ENCODE assay signal across 26 cellular contexts in the genomic region with DNA sequence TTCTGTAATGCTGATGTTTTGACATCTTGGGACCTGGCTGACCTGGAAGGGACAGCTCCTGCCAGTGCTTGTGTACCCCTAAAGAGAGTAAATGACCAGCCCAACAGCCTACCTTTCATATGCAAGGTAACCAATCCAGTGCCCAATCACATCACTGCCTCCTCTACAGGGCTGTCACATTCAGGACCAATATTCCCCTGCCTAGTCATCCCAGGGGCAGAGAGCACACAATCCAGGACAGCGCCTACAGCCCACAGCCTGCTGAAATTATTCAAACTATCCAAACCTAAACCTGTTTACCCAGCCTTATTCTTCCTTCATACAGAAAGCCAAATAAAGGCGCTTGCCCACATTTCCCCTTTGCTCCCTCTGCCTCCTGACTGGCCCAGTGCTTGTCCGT.
"Had no signal": no experiment of that assay in that cellular context is flagged by ENCODE, and none has a peak within 500 bp of the region (broad histone marks: within the 10 kb centered on the region; RNA-seq: fewer than 3 reads in every experiment).

No MANE protein-coding gene starts in this region.

- H3K4me1 Mint-ChIP-seq: activated CD4-positive, alpha-beta T cell treated with anti-CD3 and anti-CD28 coated beads, Interleukin-2, amount 10 ng/mL, durations not matched to agents 7 days and 5 days; activated T-helper 17 cell treated with anti-CD3 and anti-CD28 coated beads, Interleukin-2, amount 50 U/mL, for 72 hours; central memory CD8-positive, alpha-beta T cell had no signal

- H3K27me3 Mint-ChIP-seq: activated CD4-positive, alpha-beta T cell treated with anti-CD3 and anti-CD28 coated beads, Interleukin-2, amount 10 ng/mL, durations not matched to agents 7 days and 5 days; activated CD8-positive, alpha-beta T cell treated with anti-CD3 and anti-CD28 coated beads for 36 hours; activated naive CD8-positive, alpha-beta T cell; central memory CD8-positive, alpha-beta T cell; dendritic cell treated with granulocyte-macrophage colony-stimulating factor and Interleukin-4, amounts not matched to agents 40 ng/mL and 50 ng/mL, for 4 days had no signal

- H3K36me3 ChIP-seq: brain microvascular endothelial cell, esophagus muscularis mucosa, gastrocnemius medialis had no signal

- H3K36me3 Mint-ChIP-seq: activated naive CD8-positive, alpha-beta T cell had no signal

- H3K27ac ChIP-seq: brain microvascular endothelial cell, coronary artery, esophagus muscularis mucosa, foreskin keratinocyte, gastrocnemius medialis had no signal

- H3K4me3 Mint-ChIP-seq: activated CD4-positive, alpha-beta T cell treated with anti-CD3 and anti-CD28 coated beads, Interleukin-2, amount 10 ng/mL, durations not matched to agents 7 days and 5 days; activated CD8-positive, alpha-beta T cell treated with anti-CD3 and anti-CD28 coated beads for 36 hours; activated naive CD8-positive, alpha-beta T cell; activated T-cell treated with anti-CD3 and anti-CD28 coated beads, Interleukin-2, amount 50 U/mL, for 4 hours; activated T-helper 17 cell treated with anti-CD3 and anti-CD28 coated beads, Interleukin-2, amount 50 U/mL, for 72 hours; central memory CD8-positive, alpha-beta T cell; dendritic cell treated with granulocyte-macrophage colony-stimulating factor and Interleukin-4, amounts not matched to agents 40 ng/mL and 50 ng/mL, for 4 days had no signal

- H3K4me1 ChIP-seq: esophagus muscularis mucosa, foreskin keratinocyte, gastrocnemius medialis had no signal

- H3K27ac Mint-ChIP-seq: activated CD4-positive, alpha-beta T cell treated with anti-CD3 and anti-CD28 coated beads, Interleukin-2, amount 10 ng/mL, durations not matched to agents 7 days and 5 days; activated CD8-positive, alpha-beta T cell treated with anti-CD3 and anti-CD28 coated beads for 36 hours; activated naive CD8-positive, alpha-beta T cell; activated T-helper 17 cell treated with anti-CD3 and anti-CD28 coated beads, Interleukin-2, amount 50 U/mL, for 72 hours; dendritic cell treated with granulocyte-macrophage colony-stimulating factor and Interleukin-4, amounts not matched to agents 40 ng/mL and 50 ng/mL, for 4 days had no signal

- H3K9me3 ChIP-seq: esophagus muscularis mucosa, gastrocnemius medialis had no signal

- H3K27me3 ChIP-seq: brain microvascular endothelial cell, dorsolateral prefrontal cortex, esophagus muscularis mucosa, foreskin keratinocyte, gastrocnemius medialis had no signal

- H3K4me3 ChIP-seq: coronary artery, dorsolateral prefrontal cortex, esophagus muscularis mucosa, gastrocnemius medialis had no signal

- DNase-seq: activated CD4-positive, alpha-beta T cell treated with anti-CD3 and anti-CD28 coated beads for 1 hour; activated CD4-positive, alpha-beta T cell treated with anti-CD3 and anti-CD28 coated beads for 4 hours; activated CD4-positive, alpha-beta T cell treated with anti-CD3 and anti-CD28 coated beads, Interleukin-2, amount 10 ng/mL, durations not matched to agents 7 days and 5 days; activated CD4-positive, alpha-beta T cell treated with anti-CD3 and anti-CD28 coated beads, Interleukin-2, amount 50 U/mL, for 4 hours; activated CD8-positive, alpha-beta memory T cell treated with anti-CD3 and anti-CD28 coated beads for 24 hours; activated CD8-positive, alpha-beta T cell treated with anti-CD3 and anti-CD28 coated beads for 36 hours; activated effector memory CD4-positive, alpha-beta T cell treated with Interleukin-2 at 50 U/mL for 16 hours; activated gamma-delta T cell treated with Interleukin-2 at 50 U/mL for 16 hours; activated naive CD4-positive, alpha-beta T cell treated with anti-CD3 and anti-CD28 coated beads, Interleukin-2, amount 50 U/mL, for 16 hours; activated naive CD4-positive, alpha-beta T cell treated with Interleukin-2 at 50 U/mL for 16 hours; activated T-cell treated with anti-CD3 and anti-CD28 coated beads, Interleukin-2, amount 50 U/mL, for 4 hours; amniotic stem cell; brain microvascular endothelial cell; dorsolateral prefrontal cortex; effector memory CD4-positive, alpha-beta T cell; erythroblast; foreskin keratinocyte; gastrocnemius medialis; glutamatergic neuron; T-helper 2 cell had no signal
